Comparison of ENCODE assay signal across 13 cellular contexts in genomic region chr2:88865801-88866353, GRCh38.
DNase-seq lines count a peak whose midpoint lies in the region; ATAC-seq and TF ChIP-seq lines count a peak whose summit lies in the region.
"Had no signal": no experiment of that assay in that cellular context is flagged by ENCODE, and none has a peak within 500 bp of the region (broad histone marks: within the 10 kb centered on the region; RNA-seq: fewer than 3 reads in every experiment).

No MANE protein-coding gene starts in this region.

- H3K4me1 Mint-ChIP-seq in T-helper 17 cell: peaks cover 13% of the 10 kb centered on the region

- TF ChIP-seq CTCF in GM20000 (IDR thresholded peaks at IDR 0.05; ENCODE audit: extremely low read depth, missing control alignments) (no peak), foreskin keratinocyte (conservative IDR thresholded peaks at IDR 0.05) (no peak)

- H3K27me3 ChIP-seq in BLaER1: no peaks in the 10 kb centered on the region
- H3K27me3 ChIP-seq in foreskin keratinocyte: peaks cover 2% of the 10 kb centered on the region

- peak overlapping the region; percentile 97 for H3K4me2 ChIP-seq in BLaER1

- H3K4me3 ChIP-seq in BLaER1: peak overlapping the region; percentile 70

- H3K9ac ChIP-seq in BLaER1: peak overlapping the region; percentile 77

- peaks cover 11% of the 10 kb centered on the region for H3K36me3 ChIP-seq in BLaER1
- H3K36me3 ChIP-seq: WERI-Rb-1 had no signal

- DNase-seq in T-helper 17 cell: no peak
- DNase-seq in GM20000 (ENCODE audit: low spot score): no peak
- no peak for DNase-seq in activated naive CD4-positive, alpha-beta T cell (lab: John Stamatoyannopoulos, UW)
- no peak for DNase-seq in NCI-H187 treated with DMSO at 0.1 percent for 48 hours (lab: John Stamatoyannopoulos, UW)
- no peak for DNase-seq in foreskin keratinocyte
- DNase-seq: ACHN, activated gamma-delta T cell, kidney glomerular epithelial cell, NCI-H2029, WERI-Rb-1 had no signal

- H4K20me1 ChIP-seq in BLaER1: no peaks in the 10 kb centered on the region

- H3K4me1 ChIP-seq in BLaER1: peaks cover 80% of the 10 kb centered on the region
- H3K4me1 ChIP-seq in foreskin keratinocyte: no peaks in the 10 kb centered on the region

- peak; percentile 67 for ATAC-seq in GM19397 (IDR thresholded peaks at IDR 0.05; ENCODE audit: unreplicated experiment)
- ATAC-seq in HG03095 (IDR thresholded peaks at IDR 0.05; ENCODE audit: unreplicated experiment): peak; percentile 52
- peak; percentile 30 for ATAC-seq in T-helper 17 cell
- no peak for ATAC-seq in foreskin keratinocyte

- no peak overlapping the region for H3K4me3 Mint-ChIP-seq in T-helper 17 cell

- peaks cover 6% of the 10 kb centered on the region for H3K36me3 Mint-ChIP-seq in T-helper 17 cell (ENCODE audit: low read depth)

- H3K27me3 Mint-ChIP-seq in T-helper 17 cell: peaks cover 70% of the 10 kb centered on the region

- H3K27ac ChIP-seq in BLaER1 (peak overlapping the region; percentile 83), foreskin keratinocyte (no peak overlapping the region)
- H3K27ac ChIP-seq: WERI-Rb-1 had no signal

- H3K9me3 ChIP-seq in BLaER1 (peaks cover 6% of the 10 kb centered on the region; the same call in 1 of the 2 replicates), T-helper 17 cell (ENCODE audit: control insufficient read depth, low read length, poor library complexity, severe bottlenecking) (no peaks in the 10 kb centered on the region)

- no peak overlapping the region for H3K27ac Mint-ChIP-seq in T-helper 17 cell
